Comparison of ENCODE assay signal across 8 cellular contexts in the genomic region with DNA sequence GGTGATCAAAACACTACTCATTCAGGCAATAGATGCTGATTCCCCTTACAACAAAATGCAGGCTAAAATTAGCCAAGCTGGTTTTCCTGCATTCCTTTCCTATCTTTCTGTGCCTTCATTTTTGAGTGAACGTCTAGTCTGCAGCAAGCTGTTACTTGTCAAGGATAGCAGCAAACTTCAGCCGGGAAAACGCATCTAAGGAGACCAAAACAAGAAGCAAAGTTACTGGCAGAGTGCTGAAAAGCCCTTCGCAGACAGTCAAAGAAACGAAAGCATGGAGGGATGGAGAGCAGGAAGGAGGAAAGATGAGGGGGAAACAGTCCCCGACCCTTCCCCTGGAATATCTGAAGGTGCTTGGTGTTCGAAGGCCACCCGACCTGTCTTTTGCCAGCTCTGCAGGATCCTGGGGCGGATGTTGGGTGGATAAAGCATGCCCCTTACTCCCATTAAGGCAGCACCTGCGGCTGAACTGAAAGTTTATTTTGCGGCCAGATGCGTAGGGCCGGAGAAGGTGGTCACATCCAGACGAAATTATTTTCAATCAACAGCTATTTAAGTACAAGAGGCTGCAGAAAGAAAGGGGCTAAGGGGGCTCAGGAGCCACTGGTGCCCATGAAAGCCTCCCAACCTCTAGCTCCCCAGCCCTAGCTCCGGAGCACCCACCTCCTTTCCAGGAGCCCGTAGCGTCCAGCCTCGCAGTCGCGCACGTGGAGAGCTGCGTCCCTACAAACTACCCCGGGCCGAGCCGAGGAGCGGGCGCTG. TPM values are rescaled to one million over a fixed set of nuclear protein-coding genes. Genes with fewer than 3 reads are reported as not detected.
DNase-seq lines count a peak whose midpoint lies in the region; ATAC-seq and TF ChIP-seq lines count a peak whose summit lies in the region.

No MANE protein-coding gene starts in this region.

- H3K14ac ChIP-seq in trophoblast cell (ENCODE audit: low read length): peak overlapping the region; percentile 60

- H3K4ac ChIP-seq in trophoblast cell (ENCODE audit: low read depth, low read length): peak overlapping the region; percentile 23

- WGBS in SK-N-SH (ENCODE audit: low lambda C conversion rate): 36% methylated on average over 14 of the region's 27 CpGs
- WGBS in trophoblast cell (ENCODE audit: extremely low coverage, insufficient coverage, insufficient read length): no CpG with 5 or more reads among the region's 27 CpGs

- peak overlapping the region; percentile 3 for H2AK5ac ChIP-seq in trophoblast cell (ENCODE audit: low read length)

- H3K9ac ChIP-seq in SK-N-SH (no peak overlapping the region), trophoblast cell (ENCODE audit: low read length) (peak overlapping the region; percentile 8)

- no peak for TF ChIP-seq CTCF in SK-N-SH (IDR thresholded peaks at IDR 0.05)

- H3K79me2 ChIP-seq in SK-N-SH (ENCODE audit: insufficient read depth) (no peaks in the 10 kb centered on the region), trophoblast cell (ENCODE audit: control insufficient read depth, insufficient read depth, low read length, poor library complexity) (peaks cover 3% of the 10 kb centered on the region)

- no peaks in the 10 kb centered on the region for H3K27me3 ChIP-seq in SK-N-SH (ENCODE audit: insufficient read depth)
- H3K27me3 ChIP-seq in trophoblast cell (ENCODE audit: insufficient read depth, low read length): no peaks in the 10 kb centered on the region

- peaks cover 12% of the 10 kb centered on the region for H3K79me1 ChIP-seq in trophoblast cell (ENCODE audit: low read length)

- H3K36me3 ChIP-seq in SK-N-SH (replicated peaks in 1 of 2; ENCODE audit: control insufficient read depth in 1 of 2, insufficient read depth in 2 of 2, low read length in 1 of 2): no peaks in the 10 kb centered on the region
- no peaks in the 10 kb centered on the region for H3K36me3 ChIP-seq in trophoblast cell (ENCODE audit: control insufficient read depth in 1 of 2, insufficient read depth in 2 of 2, low read length in 2 of 2)

- peak overlapping the region; percentile 65 for H2BK120ac ChIP-seq in trophoblast cell (ENCODE audit: insufficient read depth, low read length, poor library complexity)

- CTCF ChIA-PET in SK-N-SH (lab: Yijun Ruan, JAX): interaction anchor here (1.1 to 1.3 kb wide), 2 partner anchors 9 to 12 kb away, joined by 3 read pairs; no protein-coding TSS in a partner anchor

- peak overlapping the region; percentile 64 for H4K12ac ChIP-seq in trophoblast cell (ENCODE audit: low read depth, low read length)

- H3K18ac ChIP-seq in trophoblast cell (ENCODE audit: low read length): peak overlapping the region; percentile 87

- peak overlapping the region; percentile 17 for H2BK12ac ChIP-seq in trophoblast cell (ENCODE audit: low read length)

- H4K8ac ChIP-seq in trophoblast cell (ENCODE audit: low read depth, low read length): peak overlapping the region; percentile 84

- peak overlapping the region; percentile 93 for H4K91ac ChIP-seq in trophoblast cell (ENCODE audit: low read depth, low read length)

- peak overlapping the region; percentile 25 for H2AFZ ChIP-seq in SK-N-SH (ENCODE audit: low read depth)
- peak overlapping the region; percentile 73 for H2AFZ ChIP-seq in trophoblast cell (ENCODE audit: insufficient read depth, low read length, poor library complexity)

- peak overlapping the region; percentile 82 for H2BK5ac ChIP-seq in trophoblast cell (ENCODE audit: low read depth, low read length, poor library complexity)

- POLR2A ChIA-PET in SK-N-SH (lab: Yijun Ruan, JAX): no interaction called here

- DNase-seq in COLO668 (lab: John Stamatoyannopoulos, UW; ENCODE audit: unreplicated experiment): peak; percentile 43
- no peak for DNase-seq in SK-N-SH
- DNase-seq in glomerular visceral epithelial cell (ENCODE audit: extremely low spot score): peak; percentile 23
- peak; percentile 75 to 97 for DNase-seq in trophoblast cell
- no peak for DNase-seq in activated CD4-positive, alpha-beta T cell treated with anti-CD3 and anti-CD28 coated beads, Interleukin-2, amount 50 U/mL, for 4 hours
- no peak for DNase-seq in CD1c-positive myeloid dendritic cell (ENCODE audit: extremely low spot score)

- H3K4me3 ChIP-seq in SK-N-SH (ENCODE audit: low read depth in 2 of 2, low read length in 1 of 2) (peak overlapping the region; percentile 40 to 56), trophoblast cell (ENCODE audit: low read depth, low read length) (peak overlapping the region; percentile 73)

- peaks cover 5% of the 10 kb centered on the region for H3F3A ChIP-seq in SK-N-SH (replicated peaks; ENCODE audit: insufficient read depth)

- peak; percentile 17 for ATAC-seq in HG02610 (IDR thresholded peaks at IDR 0.05; ENCODE audit: unreplicated experiment)
- no peak for ATAC-seq in HG03442 (IDR thresholded peaks at IDR 0.05; ENCODE audit: unreplicated experiment)

- H4K20me1 ChIP-seq in SK-N-SH (ENCODE audit: insufficient read depth): no peaks in the 10 kb centered on the region

- TF ChIP-seq RAD21 in SK-N-SH (IDR thresholded peaks at IDR 0.05; ENCODE audit: low read length): no peak

- H3K9me2 ChIP-seq in SK-N-SH: no peaks in the 10 kb centered on the region

- H3K9me3 ChIP-seq in SK-N-SH: no peaks in the 10 kb centered on the region
- H3K9me3 ChIP-seq in trophoblast cell (ENCODE audit: insufficient read depth, low read depth, low read length): no peaks in the 10 kb centered on the region

- peaks cover 0 to 3% of the 10 kb centered on the region in 2 experiments; a peak in 1 of 4 replicates for H3K4me1 ChIP-seq in SK-N-SH (ENCODE audit: control insufficient read depth in 1 of 2, insufficient read depth in 2 of 2, low read depth in 1 of 2, low read length in 1 of 2)
- peaks cover 8 to 12% of the 10 kb centered on the region in 2 experiments for H3K4me1 ChIP-seq in trophoblast cell (ENCODE audit: control insufficient read depth in 1 of 2, insufficient read depth in 2 of 2, low read length in 2 of 2)

- H3K27ac ChIP-seq in SK-N-SH (ENCODE audit: low read depth in 2 of 2, low read length in 1 of 2) (no peak overlapping the region), trophoblast cell (ENCODE audit: low read depth, low read length) (peak overlapping the region; percentile 95)

- H3K4me2 ChIP-seq in SK-N-SH (peak overlapping the region; percentile 82), trophoblast cell (ENCODE audit: low read length) (peak overlapping the region; percentile 72)

- no peak for TF ChIP-seq EP300 in SK-N-SH (IDR thresholded peaks at IDR 0.05; ENCODE audit: borderline replicate concordance in 1 of 2, low read depth in 1 of 2, low read length in 1 of 2)

- H3K23ac ChIP-seq in trophoblast cell (ENCODE audit: low read length): no peak overlapping the region

TF ChIP-seq in SK-N-SH, 30 proteins besides CTCF, POLR2A, EP300 and RAD21:
- TF ChIP-seq FOXJ3 (CRISPR knock-in tag; IDR thresholded peaks at IDR 0.05) (no peak), YY1 (IDR thresholded peaks at IDR 0.05; ENCODE audit: low read depth) (no peak), CHD2 (IDR thresholded peaks at IDR 0.05; ENCODE audit: low read length, partially characterized antibody) (no peak), RFX5 (IDR thresholded peaks at IDR 0.05; ENCODE audit: low read length) (no peak), EZH2phosphoT487 (IDR thresholded peaks at IDR 0.05; ENCODE audit: borderline replicate concordance, low read depth) (no peak), IRF3 (IDR thresholded peaks at IDR 0.05; ENCODE audit: low read depth, low read length) (no peak), MAX (IDR thresholded peaks at IDR 0.05; ENCODE audit: low read depth) (peak; percentile 45; the same call in 1 of the 2 replicates)

RNA-seq across cellular contexts. Expression of gene FERMT1, which starts 0.5 kb away (rescaled TPM):
- 0.81 and 0.93 TPM in 2 replicates for polyA plus RNA-seq in SK-N-SH (2012; rRNA removed)
- polyA plus RNA-seq in SK-N-SH (2012; cell fraction: cytosol; rRNA removed): 0.64 and 0.68 TPM in 2 replicates
- 0.88 and 0.91 TPM in 2 replicates for polyA plus RNA-seq in SK-N-SH (2012; cell fraction: nucleus; rRNA removed)
- polyA plus RNA-seq in trophoblast cell (2013): 11.7 and 12.1 TPM in 2 replicates

Comparison
In these comparisons a context has a peak if more than half of its experiments do, and no peak if none do; other contexts are left out.
1. DNase-seq: peak in COLO668 (single experiment), glomerular visceral epithelial cell (single experiment) and trophoblast cell (2 of 2); none in SK-N-SH (single experiment), activated CD4-positive, alpha-beta T cell treated with anti-CD3 and anti-CD28 coated beads, Interleukin-2, amount 50 U/mL, for 4 hours (0 of 2) and CD1c-positive myeloid dendritic cell (single experiment).